1 cellular context compared by ENCODE assay signal in genomic region chr1:238639861-238640260, GRCh38.
TF ChIP-seq lines count a peak whose summit lies in the region.

No MANE protein-coding gene starts in this region.

TF ChIP-seq in SK-N-SH treated with all-trans-retinoic acid at 6 μM for 48 hours, 23 proteins besides CTCF, POLR2A, EP300 and RAD21 (continued from another document):
- TF ChIP-seq POU6F1 (CRISPR knock-in tag; IDR thresholded peaks at IDR 0.05; ENCODE audit: borderline replicate concordance, low read depth) (no peak), TCF4 (CRISPR knock-in tag; IDR thresholded peaks at IDR 0.05; ENCODE audit: borderline replicate concordance) (no peak), PPARA (CRISPR knock-in tag; IDR thresholded peaks at IDR 0.05; ENCODE audit: borderline replicate concordance) (no peak)
